Comparison of ENCODE assay signal across 15 cellular contexts in genomic region chr1:6417961-6418667, GRCh38. TPM values are rescaled to one million over a fixed set of nuclear protein-coding genes. Genes with fewer than 3 reads are reported as not detected.
"Had no signal": no experiment of that assay in that cellular context is flagged by ENCODE, and none has a peak within 500 bp of the region (broad histone marks: within the 10 kb centered on the region; RNA-seq: fewer than 3 reads in every experiment).

No MANE protein-coding gene starts in this region.

- H3K36me3 Mint-ChIP-seq: activated CD4-positive, alpha-beta memory T cell treated with anti-CD3 and anti-CD28 coated beads for 36 hours; natural killer cell treated with Interleukin-12 subunit alpha and Interleukin-12 subunit beta and Interleukin-15 and Interleukin-18, amount 100 ng/mL, for 72 hours had no signal

- H3K9me3 Mint-ChIP-seq: activated CD4-positive, alpha-beta memory T cell treated with anti-CD3 and anti-CD28 coated beads for 36 hours; activated naive CD8-positive, alpha-beta T cell treated with anti-CD3 and anti-CD28 coated beads, Interleukin-2, amount 50 U/mL, for 24 hours; activated T-cell treated with anti-CD3 and anti-CD28 coated beads, Interleukin-2, amount 50 U/mL, for 4 hours; natural killer cell treated with Interleukin-12 subunit alpha and Interleukin-12 subunit beta and Interleukin-15 and Interleukin-18, amount 100 ng/mL, for 72 hours had no signal

- ATAC-seq: activated naive CD8-positive, alpha-beta T cell treated with anti-CD3 and anti-CD28 coated beads, Interleukin-2, amount 50 U/mL, for 24 hours; lower lobe of right lung; natural killer cell treated with Interleukin-12 subunit alpha and Interleukin-12 subunit beta and Interleukin-15 and Interleukin-18, amount 100 ng/mL, for 72 hours had no signal

- H3K9me3 ChIP-seq: ascending aorta, lower lobe of right lung, thyroid gland had no signal

- H3K36me3 ChIP-seq: ascending aorta, cardiac muscle cell, lower lobe of right lung, thyroid gland had no signal

- H3K27ac Mint-ChIP-seq: activated CD4-positive, alpha-beta memory T cell treated with anti-CD3 and anti-CD28 coated beads for 36 hours; activated naive CD8-positive, alpha-beta T cell treated with anti-CD3 and anti-CD28 coated beads, Interleukin-2, amount 50 U/mL, for 24 hours; natural killer cell treated with Interleukin-12 subunit alpha and Interleukin-12 subunit beta and Interleukin-15 and Interleukin-18, amount 100 ng/mL, for 72 hours had no signal

- H3K4me3 ChIP-seq: ascending aorta, cardiac muscle cell, thyroid gland had no signal

- DNase-seq: activated CD4-positive, alpha-beta memory T cell treated with anti-CD3 and anti-CD28 coated beads for 36 hours; activated CD4-positive, alpha-beta T cell treated with anti-CD3 and anti-CD28 coated beads for 1 hour; activated gamma-delta T cell; activated naive CD8-positive, alpha-beta T cell treated with anti-CD3 and anti-CD28 coated beads, Interleukin-2, amount 50 U/mL, for 24 hours; activated T-cell treated with anti-CD3 and anti-CD28 coated beads, Interleukin-2, amount 50 U/mL, for 4 hours; hippocampal formation; kidney glomerular epithelial cell; lower lobe of right lung; thyroid gland had no signal

- H3K4me3 Mint-ChIP-seq: activated CD4-positive, alpha-beta memory T cell treated with anti-CD3 and anti-CD28 coated beads for 36 hours; activated naive CD8-positive, alpha-beta T cell treated with anti-CD3 and anti-CD28 coated beads, Interleukin-2, amount 50 U/mL, for 24 hours; activated T-cell treated with anti-CD3 and anti-CD28 coated beads, Interleukin-2, amount 50 U/mL, for 4 hours; natural killer cell treated with Interleukin-12 subunit alpha and Interleukin-12 subunit beta and Interleukin-15 and Interleukin-18, amount 100 ng/mL, for 72 hours had no signal

- H3K27ac ChIP-seq: ascending aorta, cardiac muscle cell, lower lobe of right lung, thyroid gland had no signal

RNA-seq across cellular contexts. Expression of gene HES2, which starts 1.6 kb away (rescaled TPM):
- total RNA-seq: activated T-cell treated with anti-CD3 and anti-CD28 coated beads, Interleukin-2, amount 50 U/mL, for 4 hours; ascending aorta; cardiac muscle cell; natural killer cell treated with Interleukin-12 subunit alpha and Interleukin-12 subunit beta and Interleukin-15 and Interleukin-18, amount 100 ng/mL, for 72 hours; osteocyte; skeletal muscle tissue; thyroid gland had no signal
- polyA plus RNA-seq: cardiac muscle cell had no signal

RNA-seq across cellular contexts. Expression of gene ESPN, which starts 6.5 kb away (rescaled TPM):
- total RNA-seq: epithelial cell of proximal tubule, osteocyte had no signal
